In the genomic region with DNA sequence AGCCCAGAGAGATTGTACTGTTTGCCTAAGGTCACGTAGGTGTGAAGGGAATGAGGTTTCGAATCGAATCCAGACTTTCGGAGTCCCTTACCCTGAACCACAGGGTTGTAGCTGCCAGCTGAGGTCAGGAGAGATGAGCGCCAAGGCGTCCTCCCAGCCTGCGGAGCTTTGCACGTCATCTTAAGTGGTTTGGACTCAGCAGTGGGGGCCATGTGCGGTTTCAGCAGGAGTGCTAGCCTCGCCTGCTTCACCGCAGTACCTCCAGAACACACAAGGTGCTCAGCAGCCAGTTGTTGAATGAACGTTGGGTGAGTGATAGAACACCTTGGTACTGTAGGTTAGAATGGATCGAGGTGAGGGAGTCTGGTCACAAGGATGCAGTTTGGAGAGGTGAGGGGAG, we compare ENCODE assay signal across 3 cellular contexts.
TF ChIP-seq lines count a peak whose summit lies in the region.

No MANE protein-coding gene starts in this region.

TF ChIP-seq in SK-N-SH treated with all-trans-retinoic acid at 6 μM for 48 hours, 23 proteins besides CTCF, POLR2A, EP300 and RAD21:
- TF ChIP-seq ZNF565 (CRISPR knock-in tag; conservative IDR thresholded peaks at IDR 0.05; ENCODE audit: low read depth) = 0 out of 2 replicates have a peak, but pooled peaks have one; percentile 23
- no peak for TF ChIP-seq PATZ1 (CRISPR knock-in tag; IDR thresholded peaks at IDR 0.05; ENCODE audit: borderline replicate concordance)

TF ChIP-seq in SK-N-SH, 30 proteins besides CTCF, POLR2A, EP300 and RAD21:
- TF ChIP-seq IRF3 (IDR thresholded peaks at IDR 0.05; ENCODE audit: low read depth, low read length) = no peak
- TF ChIP-seq MXI1 (IDR thresholded peaks at IDR 0.05; ENCODE audit: low read depth, low read length) = no peak
- TF ChIP-seq SMC3 (IDR thresholded peaks at IDR 0.05; ENCODE audit: low read depth, low read length) = no peak
- TF ChIP-seq GATA2 (CRISPR knock-in tag; IDR thresholded peaks at IDR 0.05) = no peak
- TF ChIP-seq TAF1 (IDR thresholded peaks at IDR 0.05; ENCODE audit: borderline replicate concordance, low read depth, low read length) = no peak
- no peak for TF ChIP-seq JUND (IDR thresholded peaks at IDR 0.05)
- TF ChIP-seq NRF1 (IDR thresholded peaks at IDR 0.05; ENCODE audit: low read depth, low read length) = no peak
- TF ChIP-seq, protein P1, sequence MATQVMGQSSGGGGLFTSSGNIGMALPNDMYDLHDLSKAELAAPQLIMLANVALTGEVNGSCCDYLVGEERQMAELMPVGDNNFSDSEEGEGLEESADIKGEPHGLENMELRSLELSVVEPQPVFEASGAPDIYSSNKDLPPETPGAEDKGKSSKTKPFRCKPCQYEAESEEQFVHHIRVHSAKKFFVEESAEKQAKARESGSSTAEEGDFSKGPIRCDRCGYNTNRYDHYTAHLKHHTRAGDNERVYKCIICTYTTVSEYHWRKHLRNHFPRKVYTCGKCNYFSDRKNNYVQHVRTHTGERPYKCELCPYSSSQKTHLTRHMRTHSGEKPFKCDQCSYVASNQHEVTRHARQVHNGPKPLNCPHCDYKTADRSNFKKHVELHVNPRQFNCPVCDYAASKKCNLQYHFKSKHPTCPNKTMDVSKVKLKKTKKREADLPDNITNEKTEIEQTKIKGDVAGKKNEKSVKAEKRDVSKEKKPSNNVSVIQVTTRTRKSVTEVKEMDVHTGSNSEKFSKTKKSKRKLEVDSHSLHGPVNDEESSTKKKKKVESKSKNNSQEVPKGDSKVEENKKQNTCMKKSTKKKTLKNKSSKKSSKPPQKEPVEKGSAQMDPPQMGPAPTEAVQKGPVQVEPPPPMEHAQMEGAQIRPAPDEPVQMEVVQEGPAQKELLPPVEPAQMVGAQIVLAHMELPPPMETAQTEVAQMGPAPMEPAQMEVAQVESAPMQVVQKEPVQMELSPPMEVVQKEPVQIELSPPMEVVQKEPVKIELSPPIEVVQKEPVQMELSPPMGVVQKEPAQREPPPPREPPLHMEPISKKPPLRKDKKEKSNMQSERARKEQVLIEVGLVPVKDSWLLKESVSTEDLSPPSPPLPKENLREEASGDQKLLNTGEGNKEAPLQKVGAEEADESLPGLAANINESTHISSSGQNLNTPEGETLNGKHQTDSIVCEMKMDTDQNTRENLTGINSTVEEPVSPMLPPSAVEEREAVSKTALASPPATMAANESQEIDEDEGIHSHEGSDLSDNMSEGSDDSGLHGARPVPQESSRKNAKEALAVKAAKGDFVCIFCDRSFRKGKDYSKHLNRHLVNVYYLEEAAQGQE (IDR thresholded peaks at IDR 0.05; ENCODE audit: low read depth, low read length) = no peak
- TF ChIP-seq FOXM1 (IDR thresholded peaks at IDR 0.05; ENCODE audit: low read depth) = no peak
- TF ChIP-seq PBX3 (IDR thresholded peaks at IDR 0.05) = no peak
- TF ChIP-seq ELF1 (IDR thresholded peaks at IDR 0.05) = no peak
- no peak for TF ChIP-seq MEF2A (IDR thresholded peaks at IDR 0.05; ENCODE audit: borderline replicate concordance, low read depth)
- no peak for TF ChIP-seq TCF12 (IDR thresholded peaks at IDR 0.05)
- TF ChIP-seq, protein P2, sequence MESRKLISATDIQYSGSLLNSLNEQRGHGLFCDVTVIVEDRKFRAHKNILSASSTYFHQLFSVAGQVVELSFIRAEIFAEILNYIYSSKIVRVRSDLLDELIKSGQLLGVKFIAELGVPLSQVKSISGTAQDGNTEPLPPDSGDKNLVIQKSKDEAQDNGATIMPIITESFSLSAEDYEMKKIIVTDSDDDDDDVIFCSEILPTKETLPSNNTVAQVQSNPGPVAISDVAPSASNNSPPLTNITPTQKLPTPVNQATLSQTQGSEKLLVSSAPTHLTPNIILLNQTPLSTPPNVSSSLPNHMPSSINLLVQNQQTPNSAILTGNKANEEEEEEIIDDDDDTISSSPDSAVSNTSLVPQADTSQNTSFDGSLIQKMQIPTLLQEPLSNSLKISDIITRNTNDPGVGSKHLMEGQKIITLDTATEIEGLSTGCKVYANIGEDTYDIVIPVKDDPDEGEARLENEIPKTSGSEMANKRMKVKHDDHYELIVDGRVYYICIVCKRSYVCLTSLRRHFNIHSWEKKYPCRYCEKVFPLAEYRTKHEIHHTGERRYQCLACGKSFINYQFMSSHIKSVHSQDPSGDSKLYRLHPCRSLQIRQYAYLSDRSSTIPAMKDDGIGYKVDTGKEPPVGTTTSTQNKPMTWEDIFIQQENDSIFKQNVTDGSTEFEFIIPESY (IDR thresholded peaks at IDR 0.05; ENCODE audit: borderline replicate concordance, low read depth) = no peak
- TF ChIP-seq, protein P3, sequence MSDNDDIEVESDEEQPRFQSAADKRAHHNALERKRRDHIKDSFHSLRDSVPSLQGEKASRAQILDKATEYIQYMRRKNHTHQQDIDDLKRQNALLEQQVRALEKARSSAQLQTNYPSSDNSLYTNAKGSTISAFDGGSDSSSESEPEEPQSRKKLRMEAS (IDR thresholded peaks at IDR 0.05; ENCODE audit: low read depth) = no peak

TF ChIP-seq in IMR-90, 13 proteins besides CTCF, POLR2A, EP300 and RAD21:
- no peak for TF ChIP-seq MAZ (IDR thresholded peaks at IDR 0.05; ENCODE audit: borderline replicate concordance, low read depth, low read length)
- no peak for TF ChIP-seq RFX5 (IDR thresholded peaks at IDR 0.05; ENCODE audit: low read depth, low read length)
- TF ChIP-seq CHD1 (IDR thresholded peaks at IDR 0.05; ENCODE audit: low read depth, low read length) = no peak
- no peak for TF ChIP-seq MAFK (IDR thresholded peaks at IDR 0.05; ENCODE audit: low read depth, low read length)
- TF ChIP-seq BHLHE40 (IDR thresholded peaks at IDR 0.05; ENCODE audit: low read depth, low read length) = no peak
- TF ChIP-seq RCOR1 (IDR thresholded peaks at IDR 0.05; ENCODE audit: insufficient replicate concordance, low read length) = no peak
- TF ChIP-seq, protein P4, sequence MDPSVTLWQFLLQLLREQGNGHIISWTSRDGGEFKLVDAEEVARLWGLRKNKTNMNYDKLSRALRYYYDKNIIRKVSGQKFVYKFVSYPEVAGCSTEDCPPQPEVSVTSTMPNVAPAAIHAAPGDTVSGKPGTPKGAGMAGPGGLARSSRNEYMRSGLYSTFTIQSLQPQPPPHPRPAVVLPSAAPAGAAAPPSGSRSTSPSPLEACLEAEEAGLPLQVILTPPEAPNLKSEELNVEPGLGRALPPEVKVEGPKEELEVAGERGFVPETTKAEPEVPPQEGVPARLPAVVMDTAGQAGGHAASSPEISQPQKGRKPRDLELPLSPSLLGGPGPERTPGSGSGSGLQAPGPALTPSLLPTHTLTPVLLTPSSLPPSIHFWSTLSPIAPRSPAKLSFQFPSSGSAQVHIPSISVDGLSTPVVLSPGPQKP (IDR thresholded peaks at IDR 0.05; ENCODE audit: borderline replicate concordance, low read depth, low read length) = no peak
- TF ChIP-seq MXI1 (IDR thresholded peaks at IDR 0.05; ENCODE audit: borderline replicate concordance, low read depth, low read length) = no peak
- TF ChIP-seq NFE2L2 (IDR thresholded peaks at IDR 0.05; ENCODE audit: low read depth, low read length) = no peak
- no peak for TF ChIP-seq CEBPB (IDR thresholded peaks at IDR 0.05; ENCODE audit: low read depth, low read length)
- TF ChIP-seq FOS (IDR thresholded peaks at IDR 0.05; ENCODE audit: low read depth, low read length) = no peak
- TF ChIP-seq, protein P5, sequence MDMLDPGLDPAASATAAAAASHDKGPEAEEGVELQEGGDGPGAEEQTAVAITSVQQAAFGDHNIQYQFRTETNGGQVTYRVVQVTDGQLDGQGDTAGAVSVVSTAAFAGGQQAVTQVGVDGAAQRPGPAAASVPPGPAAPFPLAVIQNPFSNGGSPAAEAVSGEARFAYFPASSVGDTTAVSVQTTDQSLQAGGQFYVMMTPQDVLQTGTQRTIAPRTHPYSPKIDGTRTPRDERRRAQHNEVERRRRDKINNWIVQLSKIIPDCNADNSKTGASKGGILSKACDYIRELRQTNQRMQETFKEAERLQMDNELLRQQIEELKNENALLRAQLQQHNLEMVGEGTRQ (IDR thresholded peaks at IDR 0.05; ENCODE audit: low read depth, low read length) = no peak
- no peak for TF ChIP-seq SMC3 (IDR thresholded peaks at IDR 0.05; ENCODE audit: low read depth, low read length)
